8 cellular contexts compared by ENCODE assay signal in genomic region chr16:88662222-88662842, GRCh38. TPM values are rescaled to one million over a fixed set of nuclear protein-coding genes. Genes with fewer than 3 reads are reported as not detected.
DNase-seq lines count a peak whose midpoint lies in the region; ATAC-seq and TF ChIP-seq lines count a peak whose summit lies in the region.

No MANE protein-coding gene starts in this region.

- peak overlapping the region; percentile 96 for H3K4me3 ChIP-seq in HUES48 (ENCODE audit: low read depth, low read length)
- H3K4me3 ChIP-seq in breast epithelium: peak overlapping the region; percentile 74 to 88 (median 88)
- peak overlapping the region; percentile 87 for H3K4me3 ChIP-seq in mucosa of stomach (ENCODE audit: low read length)

- H3K4me1 ChIP-seq in HUES48 (ENCODE audit: control insufficient read depth, insufficient read depth, low read length): peaks cover 4% of the 10 kb centered on the region; the same call in 1 of the 2 replicates
- no peaks in the 10 kb centered on the region for H3K4me1 ChIP-seq in breast epithelium
- H3K4me1 ChIP-seq in mucosa of stomach (ENCODE audit: control insufficient read depth, insufficient read depth, low read length): peaks cover 8% of the 10 kb centered on the region

- intact Hi-C loops in breast epithelium (cut with DNase I; ENCODE audit: low total_unique reads): no loop called here
- intact Hi-C loops in sciatic nerve (cut with DNase I): no loop called here

- TF ChIP-seq POLR2A in GM18505 (IDR thresholded peaks at IDR 0.05; ENCODE audit: borderline replicate concordance, extremely low read depth, insufficient read depth, insufficient read length) (no peak), breast epithelium (IDR thresholded peaks at IDR 0.05) (no peak)

- H3K27me3 ChIP-seq in HUES48 (ENCODE audit: control insufficient read depth, insufficient read depth, low read length): no peaks in the 10 kb centered on the region
- no peaks in the 10 kb centered on the region for H3K27me3 ChIP-seq in breast epithelium
- no peaks in the 10 kb centered on the region for H3K27me3 ChIP-seq in mucosa of stomach (ENCODE audit: control insufficient read depth, insufficient read depth, low read length)

- H3K9ac ChIP-seq in HUES48 (ENCODE audit: low read depth, low read length): peak overlapping the region; percentile 36; the same call in 1 of the 2 replicates
- H3K9ac ChIP-seq in mucosa of stomach (ENCODE audit: low read length): peak overlapping the region; percentile 93

- peak overlapping the region; percentile 85 for H3K27ac ChIP-seq in HUES48 (ENCODE audit: low read depth, low read length)
- H3K27ac ChIP-seq in breast epithelium: peak overlapping the region; percentile 78 to 80

- DNase-seq in breast epithelium (ENCODE audit: low spot score in 2 of 2) (no peak), sciatic nerve (ENCODE audit: low spot score) (no peak), mesenteric fat pad (ENCODE audit: low spot score) (no peak), Ammon's horn (ENCODE audit: low spot score) (no peak)

- TF ChIP-seq CTCF in breast epithelium (IDR thresholded peaks at IDR 0.05): no peak

- H3K9me3 ChIP-seq in HUES48 (ENCODE audit: control insufficient read depth, insufficient read depth, low read length) (no peaks in the 10 kb centered on the region), breast epithelium (no peaks in the 10 kb centered on the region), mucosa of stomach (ENCODE audit: control insufficient read depth, low read length) (no peaks in the 10 kb centered on the region)

- ATAC-seq in GM18505 (IDR thresholded peaks at IDR 0.05; ENCODE audit: unreplicated experiment): peak; percentile 5
- ATAC-seq in sciatic nerve: no peak
- no peak for ATAC-seq in GM18909 (IDR thresholded peaks at IDR 0.05; ENCODE audit: poor library complexity, unreplicated experiment)

- H3K36me3 ChIP-seq in HUES48 (ENCODE audit: control insufficient read depth, insufficient read depth, low read length): peaks cover 17% of the 10 kb centered on the region
- H3K36me3 ChIP-seq in breast epithelium: no peaks in the 10 kb centered on the region
- H3K36me3 ChIP-seq in mucosa of stomach (ENCODE audit: control insufficient read depth, insufficient read depth, low read length): no peaks in the 10 kb centered on the region

RNA-seq across cellular contexts. Expression of gene MVD, which starts 0.6 kb away (rescaled TPM):
- total RNA-seq in breast epithelium: 10 to 100 TPM; 17.4 to 21.3 (median 19.0) TPM
- total RNA-seq in sciatic nerve: 64.4 TPM
- total RNA-seq in mesenteric fat pad: 22.9 TPM

RNA-seq across cellular contexts. Expression of gene CYBA, which starts 11.5 kb away (rescaled TPM):
- 100 to 1,000 TPM; 138 to 194 (median 180) TPM for total RNA-seq in breast epithelium
- total RNA-seq in sciatic nerve: 87.4 TPM
- total RNA-seq in mesenteric fat pad: 183 TPM

RNA-seq across cellular contexts. Expression of gene IL17C, which starts 24.0 kb away (rescaled TPM):
- not detected for total RNA-seq in breast epithelium
- total RNA-seq in sciatic nerve: not detected
- total RNA-seq in mesenteric fat pad: not detected

RNA-seq across cellular contexts. Expression of gene SNAI3, which starts 24.0 kb away (rescaled TPM):
- total RNA-seq in breast epithelium: under 1 TPM; 0.66 to 0.96 (median 0.73) TPM
- total RNA-seq in sciatic nerve: 0.53 TPM
- total RNA-seq in mesenteric fat pad: 1.2 TPM

RNA-seq across cellular contexts. Expression of gene RNF166, which starts 43.9 kb away (rescaled TPM):
- 10 to 100 TPM; 19.2 to 22.0 (median 21.9) TPM for total RNA-seq in breast epithelium
- 28.6 TPM for total RNA-seq in sciatic nerve
- 22.5 TPM for total RNA-seq in mesenteric fat pad
